ENCODE assay signal across 26 cellular contexts in genomic region chr20:58583141-58583540, GRCh38.
DNase-seq lines count a peak whose midpoint lies in the region; FAIRE-seq and TF ChIP-seq lines count a peak whose summit lies in the region.
"Had no signal": no experiment of that assay in that cellular context is flagged by ENCODE, and none has a peak within 500 bp of the region (broad histone marks: within the 10 kb centered on the region; RNA-seq: fewer than 3 reads in every experiment).

No MANE protein-coding gene starts in this region.

- no peak for TF ChIP-seq POLR2A in H1 (IDR thresholded peaks at IDR 0.05; ENCODE audit: control extremely low read depth in 1 of 2, low read depth in 2 of 2, low read length in 2 of 2)

- TF ChIP-seq EP300 in H1 (IDR thresholded peaks at IDR 0.05; ENCODE audit: borderline replicate concordance in 1 of 2, low read depth in 2 of 2, low read length in 2 of 2): no peak

- FAIRE-seq in H1 (lab: Jason Lieb, UNC): no peak
- FAIRE-seq: GM19239, kidney had no signal

- no peaks in the 10 kb centered on the region for H3K27me3 Mint-ChIP-seq in activated CD4-positive, alpha-beta T cell treated with anti-CD3 and anti-CD28 coated beads, Interleukin-2, amount 10 ng/mL, durations not matched to agents 24 days and 14 days

- H3K14ac ChIP-seq in H1 (ENCODE audit: insufficient read length) (no peak overlapping the region), neuronal stem cell (ENCODE audit: low read length) (no peak overlapping the region)

- H3K4me1 Mint-ChIP-seq in activated CD4-positive, alpha-beta T cell treated with anti-CD3 and anti-CD28 coated beads, Interleukin-2, amount 10 ng/mL, durations not matched to agents 24 days and 14 days: no peaks in the 10 kb centered on the region
- H3K4me1 Mint-ChIP-seq: CD4-positive, alpha-beta memory T cell had no signal

- H3K9me2 ChIP-seq in Karpas-422 (replicated peaks; ENCODE audit: insufficient read depth, low read length) (no peaks in the 10 kb centered on the region), OCI-LY7 (ENCODE audit: insufficient read depth, low read length) (no peaks in the 10 kb centered on the region)

- H3K36me3 Mint-ChIP-seq in activated CD4-positive, alpha-beta T cell treated with anti-CD3 and anti-CD28 coated beads, Interleukin-2, amount 10 ng/mL, durations not matched to agents 24 days and 14 days (ENCODE audit: low read depth): no peaks in the 10 kb centered on the region
- H3K36me3 Mint-ChIP-seq: WTC11 had no signal

- DNase-seq in EH (ENCODE audit: low read depth) (peak; percentile 18), Karpas-422 (no peak), H1 (ENCODE audit: low read depth in 1 of 2, low spot score in 2 of 2) (no peak), neuronal stem cell (ENCODE audit: low spot score) (no peak), OCI-LY7 (ENCODE audit: low spot score) (no peak)
- no peak for DNase-seq in activated CD4-positive, alpha-beta T cell treated with anti-CD3 and anti-CD28 coated beads, Interleukin-2, amount 10 ng/mL, durations not matched to agents 24 days and 14 days
- no peak for DNase-seq in stimulated activated naive CD4-positive, alpha-beta T cell (lab: John Stamatoyannopoulos, UW)
- DNase-seq: activated CD4-positive, alpha-beta T cell treated with anti-CD3 and anti-CD28 coated beads, Interleukin-2, amount 50 U/mL, for 4 hours; activated CD8-positive, alpha-beta memory T cell treated with anti-CD3 and anti-CD28 coated beads, Interleukin-2, amount 50 U/mL, for 48 hours; brain microvascular endothelial cell; CD4-positive, alpha-beta memory T cell; DMS53; kidney; naive thymus-derived CD4-positive, alpha-beta T cell; NCI-H1417; NCI-H2081 treated with DMSO at 0.1 percent for 48 hours; NCI-H510A treated with DMSO at 0.1 percent for 48 hours; RPMI8226; stimulated activated CD4-positive, alpha-beta T cell treated with anti-CD3 and anti-CD28 coated beads, Interleukin-1b, Interleukin-23, amount 100 ng/mL, for 48 hours had no signal

- H3K4ac ChIP-seq in H1 (replicated peaks; ENCODE audit: insufficient read length, low read depth, low read length) (no peak overlapping the region), neuronal stem cell (ENCODE audit: low read length) (no peak overlapping the region)

- H3K27me3 ChIP-seq in Karpas-422 (ENCODE audit: low read length) (no peaks in the 10 kb centered on the region), H1 (replicated peaks in 1 of 4; ENCODE audit: control insufficient read depth in 3 of 4, extremely low read depth in 1 of 4, insufficient read depth in 3 of 4, low read length in 3 of 4) (no peaks in the 10 kb centered on the region; a peak in 1 of 7 replicates), neuronal stem cell (ENCODE audit: control insufficient read depth in 3 of 3, insufficient read depth in 3 of 3, low read depth in 1 of 3, low read length in 3 of 3) (peaks cover 0 to 19% (median 0%) of the 10 kb centered on the region in 3 experiments)
- H3K27me3 ChIP-seq: uterus had no signal

- no peaks in the 10 kb centered on the region for H3K9me3 Mint-ChIP-seq in activated CD4-positive, alpha-beta T cell treated with anti-CD3 and anti-CD28 coated beads, Interleukin-2, amount 10 ng/mL, durations not matched to agents 24 days and 14 days

- no peak overlapping the region for H4K5ac ChIP-seq in H1 (ENCODE audit: insufficient read length, low read depth, low read length)

- no TSS peak for BruUV-seq in OCI-LY7 (replicated peaks; lab: Mats Ljungman, UMichigan)

- H3K4me2 ChIP-seq in Karpas-422 (ENCODE audit: low read depth, low read length, poor library complexity, severe bottlenecking): peak overlapping the region; percentile 29
- no peak overlapping the region for H3K4me2 ChIP-seq in H1 (ENCODE audit: insufficient read depth in 1 of 2, low read depth in 2 of 2, low read length in 2 of 2)
- H3K4me2 ChIP-seq in neuronal stem cell (ENCODE audit: insufficient read depth, low read length, poor library complexity, severe bottlenecking): no peak overlapping the region
- no peak overlapping the region for H3K4me2 ChIP-seq in OCI-LY7 (ENCODE audit: low read length)

- H2AFZ ChIP-seq in Karpas-422 (ENCODE audit: low read length): no peak overlapping the region
- H2AFZ ChIP-seq in H1 (ENCODE audit: low read length): peak overlapping the region; percentile 84; the same call in 1 of the 2 replicates
- H2AFZ ChIP-seq in neuronal stem cell (ENCODE audit: low read length): peak overlapping the region; percentile 11
- no peak overlapping the region for H2AFZ ChIP-seq in OCI-LY7 (ENCODE audit: low read length)
- H2AFZ ChIP-seq: parathyroid adenoma had no signal

- H3K79me2 ChIP-seq in Karpas-422 (ENCODE audit: low read length) (no peaks in the 10 kb centered on the region), H1 (ENCODE audit: control insufficient read depth in 1 of 2, insufficient read depth in 2 of 2, low read length in 2 of 2) (no peaks in the 10 kb centered on the region), OCI-LY7 (ENCODE audit: insufficient read depth, low read depth, low read length) (no peaks in the 10 kb centered on the region)
- H3K79me2 ChIP-seq: parathyroid adenoma had no signal

- H2BK5ac ChIP-seq in H1 (ENCODE audit: low read depth, low read length): no peak overlapping the region
- no peak overlapping the region for H2BK5ac ChIP-seq in neuronal stem cell (ENCODE audit: low read length)

- no peak overlapping the region for H4K91ac ChIP-seq in H1 (replicated peaks; ENCODE audit: insufficient read length, low read length)
- no peak overlapping the region for H4K91ac ChIP-seq in neuronal stem cell (ENCODE audit: low read depth, low read length, poor library complexity)

- POLR2A ChIA-PET in H1 (lab: Charles Lee; ENCODE audit: partially characterized antibody) (interaction anchor here (1.5 kb wide), 1 partner anchor 86 kb away, joined by 4 read pairs; no protein-coding TSS in a partner anchor), OCI-LY7 (lab: Charles Lee) (no interaction called here)

- no peak overlapping the region for H2AK5ac ChIP-seq in H1 (ENCODE audit: low read depth, low read length)
- no peak overlapping the region for H2AK5ac ChIP-seq in neuronal stem cell (ENCODE audit: low read depth, low read length)

- H3K27ac Mint-ChIP-seq in activated CD4-positive, alpha-beta T cell treated with anti-CD3 and anti-CD28 coated beads, Interleukin-2, amount 10 ng/mL, durations not matched to agents 24 days and 14 days: no peak overlapping the region
- H3K27ac Mint-ChIP-seq: activated T-helper 2 cell treated with anti-CD3 and anti-CD28 coated beads, Interferon-gamma antibody, Interleukin-2, Interleukin-4, amounts not matched to agents 10 μg/mL and 5 μg/mL and 100 μg/mL, durations not matched to agents 14 hours and 24 hours and 36 hours; naive thymus-derived CD4-positive, alpha-beta T cell; WTC11 had no signal

- H3K23ac ChIP-seq in H1 (ENCODE audit: insufficient read length) (no peak overlapping the region), neuronal stem cell (ENCODE audit: low read depth, low read length, poor library complexity) (no peak overlapping the region)

- TF ChIP-seq RAD21 in H1 (IDR thresholded peaks at IDR 0.05 in 1 of 2, conservative IDR thresholded peaks at IDR 0.05 in 1 of 2; ENCODE audit: low read depth in 2 of 2, low read length in 2 of 2): no peak

- no peak overlapping the region for H3K18ac ChIP-seq in H1 (ENCODE audit: extremely low read depth, low read length)
- H3K18ac ChIP-seq in neuronal stem cell (ENCODE audit: low read length): no peak overlapping the region

- H3K9ac ChIP-seq in Karpas-422 (ENCODE audit: low read length): no peak overlapping the region
- H3K9ac ChIP-seq in H1 (replicated peaks in 1 of 4; ENCODE audit: extremely low read depth in 1 of 4, low read depth in 3 of 4, low read length in 3 of 4): no peak overlapping the region
- no peak overlapping the region for H3K9ac ChIP-seq in neuronal stem cell (ENCODE audit: low read depth, low read length, poor library complexity)
- H3K9ac ChIP-seq: parathyroid adenoma had no signal

- H3K4me1 ChIP-seq in Karpas-422 (ENCODE audit: low read length) (peaks cover 20% of the 10 kb centered on the region), H1 (replicated peaks in 1 of 4; ENCODE audit: control insufficient read depth in 3 of 4, insufficient read depth in 4 of 4, low read length in 3 of 4) (peaks cover 0 to 9% (median 2%) of the 10 kb centered on the region in 4 experiments; a peak in 4 of 7 replicates), neuronal stem cell (ENCODE audit: control insufficient read depth in 2 of 2, insufficient read depth in 1 of 2, low read depth in 1 of 2, low read length in 2 of 2) (no peaks in the 10 kb centered on the region), OCI-LY7 (ENCODE audit: insufficient read depth, low read length, poor library complexity, severe bottlenecking) (no peaks in the 10 kb centered on the region)
- H3K4me1 ChIP-seq: parathyroid adenoma, suprapubic skin, uterus had no signal

- H4K20me1 ChIP-seq in Karpas-422 (ENCODE audit: insufficient read depth, low read depth, low read length) (no peaks in the 10 kb centered on the region), H1 (replicated peaks in 1 of 2; ENCODE audit: control insufficient read depth in 1 of 2, insufficient read depth in 2 of 2, low read length in 2 of 2) (no peaks in the 10 kb centered on the region), OCI-LY7 (ENCODE audit: insufficient read depth, low read length) (no peaks in the 10 kb centered on the region)

- no peak overlapping the region; the same call in 1 of the 2 replicates for H2BK15ac ChIP-seq in H1 (ENCODE audit: low read length)
- no peak overlapping the region for H2BK15ac ChIP-seq in neuronal stem cell (ENCODE audit: low read length)

- H3K4me3 ChIP-seq in Karpas-422 (ENCODE audit: low read length): no peak overlapping the region
- H3K4me3 ChIP-seq in H1 (ENCODE audit: extremely low read depth in 1 of 4, insufficient read depth in 2 of 4, low read depth in 3 of 4, low read length in 4 of 4): no peak overlapping the region
- no peak overlapping the region for H3K4me3 ChIP-seq in neuronal stem cell (ENCODE audit: low read length in 2 of 2)
- no peak overlapping the region for H3K4me3 ChIP-seq in OCI-LY7 (ENCODE audit: low read depth, low read length, poor library complexity, severe bottlenecking)
- H3K4me3 ChIP-seq: coronary artery, suprapubic skin, uterus had no signal

- H3K4me3 Mint-ChIP-seq in activated CD4-positive, alpha-beta T cell treated with anti-CD3 and anti-CD28 coated beads, Interleukin-2, amount 10 ng/mL, durations not matched to agents 24 days and 14 days: no peak overlapping the region
- H3K4me3 Mint-ChIP-seq: CD4-positive, alpha-beta memory T cell; naive thymus-derived CD4-positive, alpha-beta T cell; WTC11 had no signal

- peaks cover 2% of the 10 kb centered on the region; the same call in 1 of the 2 replicates for H3K23me2 ChIP-seq in H1 (ENCODE audit: low read depth, low read length)

- H2BK120ac ChIP-seq in H1 (replicated peaks; ENCODE audit: low read depth, low read length): no peak overlapping the region
- no peak overlapping the region for H2BK120ac ChIP-seq in neuronal stem cell (ENCODE audit: low read depth, low read length)

- no peaks in the 10 kb centered on the region for H3K9me3 ChIP-seq in Karpas-422 (ENCODE audit: low read length)
- peaks cover 0 to 4% of the 10 kb centered on the region in 2 experiments; a peak in 1 of 4 replicates for H3K9me3 ChIP-seq in H1 (ENCODE audit: insufficient read depth in 2 of 2, low read depth in 1 of 2, low read length in 1 of 2)
- H3K9me3 ChIP-seq in neuronal stem cell (replicated peaks in 1 of 2; ENCODE audit: control insufficient read depth in 2 of 2, insufficient read depth in 1 of 2, low read depth in 1 of 2, low read length in 2 of 2): peaks cover 0 to 2% of the 10 kb centered on the region in 2 donors
- no peaks in the 10 kb centered on the region for H3K9me3 ChIP-seq in OCI-LY7 (ENCODE audit: low read length)
- H3K9me3 ChIP-seq: suprapubic skin, uterus had no signal

- WGBS in H1 (ENCODE audit: extremely low coverage in 1 of 2, insufficient coverage in 1 of 2, insufficient read length in 1 of 2, insufficient replicate concordance in 2 of 2, low coverage in 1 of 2, low lambda C conversion rate in 2 of 2, missing lambda C conversion rate in 1 of 2), 2 experiments: 54% methylated on average over 11 of the region's 11 CpGs; no CpG with 5 or more reads in 1 of the 2 experiments
- WGBS in neuronal stem cell (ENCODE audit: extremely low coverage in 2 of 2, insufficient read length in 2 of 2, insufficient replicate concordance in 1 of 2), 2 donors: no CpG with 5 or more reads among the region's 11 CpGs

- H3K56ac ChIP-seq in H1 (replicated peaks; ENCODE audit: insufficient read length, low read depth, low read length): no peak overlapping the region

- TF ChIP-seq CTCF in H1 (IDR thresholded peaks at IDR 0.05; ENCODE audit: control extremely low read depth in 1 of 3, insufficient read depth in 1 of 3, low read depth in 1 of 3, low read length in 3 of 3) (no peak), OCI-LY7 (conservative IDR thresholded peaks at IDR 0.05; ENCODE audit: low read length) (no peak)

- H3K79me1 ChIP-seq in H1 (ENCODE audit: low read depth, low read length) (no peaks in the 10 kb centered on the region), neuronal stem cell (ENCODE audit: low read depth, low read length) (no peaks in the 10 kb centered on the region)

- intact Hi-C loops in OCI-LY7 (cut with micrococcal nuclease; ENCODE audit: unreplicated experiment): no loop called here
- intact Hi-C loops in activated CD4-positive, alpha-beta T cell treated with anti-CD3 and anti-CD28 coated beads, Interleukin-2, amount 10 ng/mL, durations not matched to agents 24 days and 14 days (cut with micrococcal nuclease): no loop called here

- no peak overlapping the region for H2BK20ac ChIP-seq in H1 (ENCODE audit: low read length)

- CTCF ChIA-PET in H1 (lab: Charles Lee; ENCODE audit: partially characterized antibody) (interaction anchor here (1.0 to 1.9 kb wide), 3 partner anchors 31 to 86 kb away, joined by 3 to 4 read pairs (median 3); no protein-coding TSS in a partner anchor), OCI-LY7 (lab: Charles Lee; ENCODE audit: unreplicated experiment) (no interaction called here)

- no peak overlapping the region for H3K27ac ChIP-seq in Karpas-422 (ENCODE audit: low read length)
- no peak overlapping the region for H3K27ac ChIP-seq in H1 (ENCODE audit: low read depth, low read length)
- no peak overlapping the region for H3K27ac ChIP-seq in neuronal stem cell (replicated peaks; ENCODE audit: low read length)
- no peak overlapping the region for H3K27ac ChIP-seq in OCI-LY7 (ENCODE audit: low read depth, low read length, poor library complexity, severe bottlenecking)
- H3K27ac ChIP-seq: brain microvascular endothelial cell, coronary artery, parathyroid adenoma, suprapubic skin, uterus had no signal

- H4K8ac ChIP-seq in H1 (ENCODE audit: extremely low read depth, insufficient read depth, low read length): no peak overlapping the region
- H4K8ac ChIP-seq in neuronal stem cell (ENCODE audit: low read depth, low read length): no peak overlapping the region

- H3K36me3 ChIP-seq in Karpas-422 (ENCODE audit: insufficient read depth, low read length) (no peaks in the 10 kb centered on the region), H1 (ENCODE audit: control insufficient read depth in 2 of 4, insufficient read depth in 4 of 4, low read length in 3 of 4) (no peaks in the 10 kb centered on the region), neuronal stem cell (replicated peaks in 1 of 2; ENCODE audit: control insufficient read depth in 2 of 2, insufficient read depth in 2 of 2, low read length in 2 of 2) (no peaks in the 10 kb centered on the region), OCI-LY7 (ENCODE audit: insufficient read depth, low read length) (no peaks in the 10 kb centered on the region)
- H3K36me3 ChIP-seq: brain microvascular endothelial cell, suprapubic skin, uterus had no signal

- peak overlapping the region; percentile 45; the same call in 1 of the 2 replicates for H2BK12ac ChIP-seq in H1 (ENCODE audit: low read depth, low read length)
- no peak overlapping the region for H2BK12ac ChIP-seq in neuronal stem cell (ENCODE audit: low read length)

Comparison
In these comparisons a context has a peak if more than half of its experiments do, and no peak if none do; other contexts are left out.
1. H2AFZ ChIP-seq: peak in H1 (single experiment) and neuronal stem cell (single experiment); none in Karpas-422 (single experiment) and OCI-LY7 (single experiment).